ENCODE assay signal across 1 cellular context in the genomic region with DNA sequence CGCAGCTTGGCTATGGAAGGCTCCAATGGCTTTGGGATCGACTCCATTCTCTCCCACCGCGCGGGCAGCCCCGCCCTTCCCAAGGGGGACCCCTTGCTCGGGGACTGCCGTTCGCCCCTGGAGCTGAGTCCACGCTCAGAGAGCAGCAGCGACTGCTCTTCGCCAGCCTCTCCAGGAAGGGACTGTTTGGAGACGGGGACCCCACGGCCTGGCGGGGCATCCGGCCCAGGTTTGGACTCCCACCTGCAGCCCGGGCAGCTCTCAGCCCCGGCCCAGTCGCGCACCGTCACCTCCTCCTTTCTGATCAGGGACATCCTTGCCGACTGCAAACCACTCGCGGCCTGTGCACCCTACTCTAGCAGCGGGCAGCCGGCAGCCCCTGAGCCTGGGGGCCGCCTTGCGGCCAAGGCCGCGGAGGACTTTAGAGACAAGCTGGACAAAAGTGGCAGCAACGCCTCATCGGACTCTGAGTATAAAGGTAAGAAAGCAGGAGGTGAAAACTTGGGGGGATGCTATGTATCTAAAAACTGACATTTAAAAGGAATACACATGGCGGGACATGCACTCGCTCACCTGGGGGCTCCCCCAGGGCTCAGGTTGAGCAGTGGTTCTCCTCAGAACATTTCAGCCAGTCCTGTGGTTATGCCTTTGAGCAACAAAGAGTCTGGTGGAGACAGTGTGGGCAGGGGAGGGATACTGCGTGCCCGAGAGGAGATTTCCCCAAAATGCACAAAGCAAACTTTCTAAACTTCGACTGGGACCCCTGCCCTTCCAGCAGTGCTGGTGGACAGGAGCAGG.
A peak's percentile ranks its signal among the peaks of the same experiment; 100 is the strongest.
TF ChIP-seq lines count a peak whose summit lies in the region.

No MANE protein-coding gene starts in this region.

TF ChIP-seq in H1, 55 proteins besides CTCF, POLR2A, EP300 and RAD21:
- TF ChIP-seq YY1 (IDR thresholded peaks at IDR 0.05; ENCODE audit: low read depth, low read length) (no peak), CTBP2 (IDR thresholded peaks at IDR 0.05; ENCODE audit: borderline replicate concordance, insufficient read depth, insufficient read length, low read length) (no peak), SAP30 (IDR thresholded peaks at IDR 0.05; ENCODE audit: insufficient read depth, insufficient replicate concordance, low read length) (no peak), SUZ12 (IDR thresholded peaks at IDR 0.05; ENCODE audit: low read length) (peak; percentile 81), RNF2 (IDR thresholded peaks at IDR 0.05; ENCODE audit: borderline replicate concordance, low read depth, low read length, missing control alignments, poor library complexity, severe bottlenecking) (peak; percentile 70), EZH2 (IDR thresholded peaks at IDR 0.05; ENCODE audit: low read depth, low read length, severe bottlenecking) (peak; percentile 78), RXRA (IDR thresholded peaks at IDR 0.05; ENCODE audit: insufficient read depth, low read depth, low read length) (no peak), PHF8 (conservative IDR thresholded peaks at IDR 0.05; ENCODE audit: low read depth, low read length) (no peak), TAF7 (optimal IDR thresholded peaks at IDR 0.05; ENCODE audit: borderline replicate concordance, low read depth, low read length) (no peak), KDM1A (IDR thresholded peaks at IDR 0.05; ENCODE audit: borderline replicate concordance, low read length) (no peak), POLR2AphosphoS5 (IDR thresholded peaks at IDR 0.05; ENCODE audit: low read depth, low read length) (no peak), SIX5 (IDR thresholded peaks at IDR 0.05; ENCODE audit: low read depth, low read length) (no peak), CHD2 (IDR thresholded peaks at IDR 0.05; ENCODE audit: low read length) (no peak), TAF1 (IDR thresholded peaks at IDR 0.05; ENCODE audit: low read depth, low read length) (no peak), ZNF274 (IDR thresholded peaks at IDR 0.05; ENCODE audit: borderline replicate concordance, extremely low read depth, low read length) (no peak), HDAC2 (IDR thresholded peaks at IDR 0.05; ENCODE audit: borderline replicate concordance in 1 of 2, low read depth in 2 of 2, low read length in 2 of 2) (no peak), HDAC6 (IDR thresholded peaks at IDR 0.05; ENCODE audit: low read depth, low read length) (no peak), TCF12 (IDR thresholded peaks at IDR 0.05; ENCODE audit: low read depth, low read length) (no peak), JUN (IDR thresholded peaks at IDR 0.05; ENCODE audit: low read depth, low read length) (no peak), BCL11A (IDR thresholded peaks at IDR 0.05; ENCODE audit: low read depth in 2 of 2, low read length in 2 of 2) (no peak), RBBP5 (IDR thresholded peaks at IDR 0.05; ENCODE audit: borderline replicate concordance, low read depth, low read length) (no peak), KDM4A (IDR thresholded peaks at IDR 0.05; ENCODE audit: low read depth, low read length, severe bottlenecking) (peak; percentile 4), BRCA1 (IDR thresholded peaks at IDR 0.05; ENCODE audit: low read depth, low read length) (no peak), JUND (IDR thresholded peaks at IDR 0.05; ENCODE audit: low read length) (no peak), BACH1 (IDR thresholded peaks at IDR 0.05; ENCODE audit: low read length) (no peak), SIRT6 (IDR thresholded peaks at IDR 0.05; ENCODE audit: low read length) (no peak), CREB1 (IDR thresholded peaks at IDR 0.05) (no peak), KDM5A (IDR thresholded peaks at IDR 0.05; ENCODE audit: low read length) (no peak), FOSL1 (IDR thresholded peaks at IDR 0.05; ENCODE audit: insufficient read depth, low read depth, low read length) (no peak), CEBPB (IDR thresholded peaks at IDR 0.05; ENCODE audit: low read depth, low read length) (no peak), TBP (IDR thresholded peaks at IDR 0.05; ENCODE audit: low read depth, low read length) (no peak), CBX5 (IDR thresholded peaks at IDR 0.05; ENCODE audit: low read depth, low read length) (no peak)
- TF ChIP-seq, protein P1, sequence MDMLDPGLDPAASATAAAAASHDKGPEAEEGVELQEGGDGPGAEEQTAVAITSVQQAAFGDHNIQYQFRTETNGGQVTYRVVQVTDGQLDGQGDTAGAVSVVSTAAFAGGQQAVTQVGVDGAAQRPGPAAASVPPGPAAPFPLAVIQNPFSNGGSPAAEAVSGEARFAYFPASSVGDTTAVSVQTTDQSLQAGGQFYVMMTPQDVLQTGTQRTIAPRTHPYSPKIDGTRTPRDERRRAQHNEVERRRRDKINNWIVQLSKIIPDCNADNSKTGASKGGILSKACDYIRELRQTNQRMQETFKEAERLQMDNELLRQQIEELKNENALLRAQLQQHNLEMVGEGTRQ (IDR thresholded peaks at IDR 0.05; ENCODE audit: low read length): no peak
- TF ChIP-seq, protein P2, sequence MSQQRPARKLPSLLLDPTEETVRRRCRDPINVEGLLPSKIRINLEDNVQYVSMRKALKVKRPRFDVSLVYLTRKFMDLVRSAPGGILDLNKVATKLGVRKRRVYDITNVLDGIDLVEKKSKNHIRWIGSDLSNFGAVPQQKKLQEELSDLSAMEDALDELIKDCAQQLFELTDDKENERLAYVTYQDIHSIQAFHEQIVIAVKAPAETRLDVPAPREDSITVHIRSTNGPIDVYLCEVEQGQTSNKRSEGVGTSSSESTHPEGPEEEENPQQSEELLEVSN (IDR thresholded peaks at IDR 0.05): no peak
- TF ChIP-seq, protein P3, sequence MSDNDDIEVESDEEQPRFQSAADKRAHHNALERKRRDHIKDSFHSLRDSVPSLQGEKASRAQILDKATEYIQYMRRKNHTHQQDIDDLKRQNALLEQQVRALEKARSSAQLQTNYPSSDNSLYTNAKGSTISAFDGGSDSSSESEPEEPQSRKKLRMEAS (IDR thresholded peaks at IDR 0.05): no peak
TF ChIP-seq in H1: peak in this region for 4.
